8 cellular contexts compared by ENCODE assay signal in the genomic region with DNA sequence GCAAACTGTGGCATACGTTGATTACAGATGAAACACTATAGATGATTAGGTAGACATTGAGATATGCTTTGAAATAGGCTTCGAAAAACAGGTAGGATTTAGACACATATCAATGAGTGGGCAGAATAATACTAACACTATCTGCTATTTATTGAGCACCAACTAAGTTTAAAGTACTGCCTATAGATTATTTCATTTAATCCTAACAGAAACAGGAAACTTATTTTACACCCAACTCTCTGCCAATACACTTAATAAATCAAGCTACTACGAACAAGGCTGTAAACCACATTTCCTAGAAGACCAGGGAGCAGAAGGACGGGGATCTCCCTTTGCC. TPM values are rescaled to one million over a fixed set of nuclear protein-coding genes. Genes with fewer than 3 reads are reported as not detected.
DNase-seq lines count a peak whose midpoint lies in the region; ATAC-seq and TF ChIP-seq lines count a peak whose summit lies in the region.

No MANE protein-coding gene starts in this region.

- no peak overlapping the region for H3K9ac ChIP-seq in MM.1S (ENCODE audit: low read length)

- H3K9me2 ChIP-seq in MM.1S (replicated peaks; ENCODE audit: insufficient read depth, low read length) = no peaks in the 10 kb centered on the region

- no peaks in the 10 kb centered on the region for H3K36me3 ChIP-seq in MM.1S (replicated peaks; ENCODE audit: insufficient read depth, low read length)
- no peaks in the 10 kb centered on the region for H3K36me3 ChIP-seq in ovary

- H3K4me3 Mint-ChIP-seq in activated T-cell treated with anti-CD3 and anti-CD28 coated beads, Interleukin-2, amount 50 U/mL, for 24 hours = peak overlapping the region; percentile 73
- H3K4me3 Mint-ChIP-seq in effector memory CD8-positive, alpha-beta T cell = peak overlapping the region; percentile 89 to 90
- peak overlapping the region; percentile 70 for H3K4me3 Mint-ChIP-seq in stimulated activated memory B cell treated with anti-CD40 and anti-IgM and Interleukin-4, amounts not matched to agents 10 μg/mL and 1 μg/mL and 100 μg/mL, for 72 hours

- intact Hi-C loops in ovary (cut with DNase I) = no loop called here

- DNase-seq in activated T-cell treated with anti-CD3 and anti-CD28 coated beads, Interleukin-2, amount 50 U/mL, for 24 hours = no peak
- DNase-seq in activated T-cell treated with anti-CD3 and anti-CD28 coated beads for 4 hours (no peak), MM.1S (no peak), ovary (no peak), NCI-H2171 treated with DMSO at 0.1 percent for 48 hours (lab: John Stamatoyannopoulos, UW) (no peak)
- DNase-seq in effector memory CD8-positive, alpha-beta T cell = no peak

- TF ChIP-seq POLR2A in ovary (IDR thresholded peaks at IDR 0.05) = no peak

- H3K4me1 ChIP-seq in MM.1S (ENCODE audit: low read length) (no peaks in the 10 kb centered on the region), ovary (ENCODE audit: insufficient read depth) (peaks cover 5% of the 10 kb centered on the region)

- WGBS in ovary, 3 donors = 28 to 30% (median 29%) methylated on average over 4 of the region's 4 CpGs

- H3K79me2 ChIP-seq in MM.1S (ENCODE audit: low read length) = peaks cover 42% of the 10 kb centered on the region

- peaks cover 17% of the 10 kb centered on the region for H3K27me3 Mint-ChIP-seq in activated T-cell treated with anti-CD3 and anti-CD28 coated beads, Interleukin-2, amount 50 U/mL, for 24 hours
- peaks cover 11 to 28% of the 10 kb centered on the region in 2 donors for H3K27me3 Mint-ChIP-seq in effector memory CD8-positive, alpha-beta T cell
- no peaks in the 10 kb centered on the region for H3K27me3 Mint-ChIP-seq in stimulated activated memory B cell treated with anti-CD40 and anti-IgM and Interleukin-4, amounts not matched to agents 10 μg/mL and 1 μg/mL and 100 μg/mL, for 72 hours

- H3F3A ChIP-seq in MM.1S (ENCODE audit: insufficient read depth, low read length) = no peaks in the 10 kb centered on the region

- no peaks in the 10 kb centered on the region; the same call in 1 of the 2 replicates for H4K20me1 ChIP-seq in MM.1S (ENCODE audit: insufficient read depth, low read length)

- no peak for TF ChIP-seq CTCF in MM.1S (IDR thresholded peaks at IDR 0.05; ENCODE audit: low read length)
- no peak for TF ChIP-seq CTCF in ovary (IDR thresholded peaks at IDR 0.05)

- peak overlapping the region; percentile 85 for H3K27ac Mint-ChIP-seq in activated T-cell treated with anti-CD3 and anti-CD28 coated beads, Interleukin-2, amount 50 U/mL, for 24 hours
- H3K27ac Mint-ChIP-seq in effector memory CD8-positive, alpha-beta T cell = peak overlapping the region; percentile 91 to 93
- no peak overlapping the region for H3K27ac Mint-ChIP-seq in stimulated activated memory B cell treated with anti-CD40 and anti-IgM and Interleukin-4, amounts not matched to agents 10 μg/mL and 1 μg/mL and 100 μg/mL, for 72 hours

- no peaks in the 10 kb centered on the region for H3K9me3 Mint-ChIP-seq in activated T-cell treated with anti-CD3 and anti-CD28 coated beads, Interleukin-2, amount 50 U/mL, for 24 hours
- no peaks in the 10 kb centered on the region for H3K9me3 Mint-ChIP-seq in effector memory CD8-positive, alpha-beta T cell
- H3K9me3 Mint-ChIP-seq in stimulated activated memory B cell treated with anti-CD40 and anti-IgM and Interleukin-4, amounts not matched to agents 10 μg/mL and 1 μg/mL and 100 μg/mL, for 72 hours = no peaks in the 10 kb centered on the region

- ATAC-seq in effector memory CD8-positive, alpha-beta T cell (replicated peaks) = no peak
- ATAC-seq in stimulated activated memory B cell treated with anti-CD40 and anti-IgM and Interleukin-4, amounts not matched to agents 10 μg/mL and 1 μg/mL and 100 μg/mL, for 72 hours = no peak
- no peak for ATAC-seq in HG02610 (IDR thresholded peaks at IDR 0.05; ENCODE audit: unreplicated experiment)

- H3K27ac ChIP-seq in MM.1S (ENCODE audit: low read length) = no peak overlapping the region
- H3K27ac ChIP-seq in ovary = no peak overlapping the region

- no peak for TF ChIP-seq EP300 in ovary (IDR thresholded peaks at IDR 0.05)

- H3K4me1 Mint-ChIP-seq in activated T-cell treated with anti-CD3 and anti-CD28 coated beads, Interleukin-2, amount 50 U/mL, for 24 hours (ENCODE audit: low read depth) = peaks cover 26% of the 10 kb centered on the region
- H3K4me1 Mint-ChIP-seq in effector memory CD8-positive, alpha-beta T cell (ENCODE audit: low read depth in 2 of 2) = peaks cover 15 to 16% of the 10 kb centered on the region in 2 donors
- H3K4me1 Mint-ChIP-seq in stimulated activated memory B cell treated with anti-CD40 and anti-IgM and Interleukin-4, amounts not matched to agents 10 μg/mL and 1 μg/mL and 100 μg/mL, for 72 hours = peaks cover 12% of the 10 kb centered on the region

- H2AFZ ChIP-seq in MM.1S (ENCODE audit: low read length) = no peak overlapping the region

- H3K4me2 ChIP-seq in MM.1S (ENCODE audit: low read depth, low read length) = 0 out of 2 replicates have a peak overlapping the region, but pooled peaks have one; percentile 27

- H3K4me3 ChIP-seq in MM.1S (ENCODE audit: low read length) (no peak overlapping the region), ovary (no peak overlapping the region)

- peaks cover 23% of the 10 kb centered on the region for H3K36me3 Mint-ChIP-seq in activated T-cell treated with anti-CD3 and anti-CD28 coated beads, Interleukin-2, amount 50 U/mL, for 24 hours (ENCODE audit: low read depth)
- peaks cover 7% of the 10 kb centered on the region for H3K36me3 Mint-ChIP-seq in effector memory CD8-positive, alpha-beta T cell (ENCODE audit: insufficient read depth)
- no peaks in the 10 kb centered on the region for H3K36me3 Mint-ChIP-seq in stimulated activated memory B cell treated with anti-CD40 and anti-IgM and Interleukin-4, amounts not matched to agents 10 μg/mL and 1 μg/mL and 100 μg/mL, for 72 hours

- H3K27me3 ChIP-seq in MM.1S (replicated peaks; ENCODE audit: insufficient read depth, low read length) = no peaks in the 10 kb centered on the region
- H3K27me3 ChIP-seq in ovary = no peaks in the 10 kb centered on the region

- H3K9me3 ChIP-seq in MM.1S (replicated peaks; ENCODE audit: insufficient read depth, low read length) (no peaks in the 10 kb centered on the region), ovary (no peaks in the 10 kb centered on the region)

RNA-seq across cellular contexts. Expression of a gene that starts 0.4 kb away (rescaled TPM):
- total RNA-seq in ovary = 10 to 100 TPM; 10.9 to 31.7 (median 20.9) TPM
- polyA plus RNA-seq in ovary = 1 to 10 TPM; 7.8 to 8.7 TPM
